Comparison of ENCODE assay signal across 1 cellular context in the genomic region with DNA sequence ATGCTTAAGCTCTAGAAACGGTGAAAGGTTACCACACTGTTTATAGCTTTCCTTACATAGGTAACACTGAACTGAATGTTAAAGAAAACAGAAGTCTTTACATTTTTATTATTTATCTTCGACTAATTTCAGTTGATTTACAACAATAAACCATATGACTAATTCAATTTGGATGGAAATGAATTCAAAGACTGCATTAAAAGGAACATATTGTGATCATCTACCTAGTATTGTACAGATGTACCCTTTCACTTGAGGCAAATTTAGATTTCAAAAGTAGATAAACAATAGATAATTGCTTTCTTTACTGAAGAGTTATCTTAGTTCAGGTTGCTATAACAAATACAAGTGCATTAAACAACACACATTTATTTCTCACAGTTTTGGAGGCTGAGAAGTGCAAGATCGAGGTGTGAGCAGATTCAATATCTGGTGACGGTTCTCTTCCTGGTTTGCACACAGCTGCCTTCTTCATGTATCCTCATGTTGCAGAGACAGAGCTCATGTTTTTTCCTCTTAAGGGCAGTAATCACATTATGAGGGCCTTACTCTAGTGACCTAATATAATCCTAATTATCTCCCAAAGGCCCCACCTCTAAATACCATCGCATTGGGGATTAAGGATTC.
TF ChIP-seq lines count a peak whose summit lies in the region.

No MANE protein-coding gene starts in this region.

TF ChIP-seq in HEK293, 187 proteins besides CTCF, POLR2A, EP300 and RAD21 (continued from another document):
- TF ChIP-seq, protein P1, sequence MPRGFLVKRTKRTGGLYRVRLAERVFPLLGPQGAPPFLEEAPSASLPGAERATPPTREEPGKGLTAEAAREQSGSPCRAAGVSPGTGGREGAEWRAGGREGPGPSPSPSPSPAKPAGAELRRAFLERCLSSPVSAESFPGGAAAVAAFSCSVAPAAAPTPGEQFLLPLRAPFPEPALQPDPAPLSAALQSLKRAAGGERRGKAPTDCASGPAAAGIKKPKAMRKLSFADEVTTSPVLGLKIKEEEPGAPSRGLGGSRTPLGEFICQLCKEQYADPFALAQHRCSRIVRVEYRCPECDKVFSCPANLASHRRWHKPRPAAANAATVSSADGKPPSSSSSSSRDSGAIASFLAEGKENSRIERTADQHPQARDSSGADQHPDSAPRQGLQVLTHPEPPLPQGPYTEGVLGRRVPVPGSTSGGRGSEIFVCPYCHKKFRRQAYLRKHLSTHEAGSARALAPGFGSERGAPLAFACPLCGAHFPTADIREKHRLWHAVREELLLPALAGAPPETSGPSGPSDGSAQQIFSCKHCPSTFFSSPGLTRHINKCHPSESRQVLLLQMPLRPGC (tag by site-specific recombination; IDR thresholded peaks at IDR 0.05): no peak
- no peak for TF ChIP-seq ZBTB8A (tag by site-specific recombination; IDR thresholded peaks at IDR 0.05)
- no peak; the same call in 1 of the 2 replicates for TF ChIP-seq ZXDB (tag by site-specific recombination; IDR thresholded peaks at IDR 0.05)
- TF ChIP-seq ZNF169 (tag by site-specific recombination; IDR thresholded peaks at IDR 0.05): no peak
- no peak for TF ChIP-seq ZBTB7A (tag by site-specific recombination; IDR thresholded peaks at IDR 0.05; ENCODE audit: low read depth)
- no peak for TF ChIP-seq ZNF174 (tag by site-specific recombination; IDR thresholded peaks at IDR 0.05)
